10 cellular contexts compared by ENCODE assay signal in genomic region chr6:181049-181654, GRCh38.
DNase-seq lines count a peak whose midpoint lies in the region; ATAC-seq and TF ChIP-seq lines count a peak whose summit lies in the region.
"Had no signal": no experiment of that assay in that cellular context is flagged by ENCODE, and none has a peak within 500 bp of the region (broad histone marks: within the 10 kb centered on the region; RNA-seq: fewer than 3 reads in every experiment).

No MANE protein-coding gene starts in this region.

- H3K9me3 ChIP-seq in right lobe of liver: no peaks in the 10 kb centered on the region

- no peak overlapping the region for H3K4me3 ChIP-seq in right lobe of liver

- 34% methylated on average over 5 of the region's 5 CpGs for WGBS in right lobe of liver (ENCODE audit: insufficient coverage, low coverage, low lambda C conversion rate, missing lambda C conversion rate)

- DNase-seq in germinal center (ENCODE audit: low spot score) (peak; percentile 48), NCI-H1694 treated with DMSO at 0.1 percent for 48 hours (lab: John Stamatoyannopoulos, UW) (no peak), activated gamma-delta T cell (lab: John Stamatoyannopoulos, UW) (no peak), right lobe of liver (no peak)
- DNase-seq: activated CD4-positive, alpha-beta memory T cell treated with anti-CD3 and anti-CD28 coated beads for 36 hours; NCI-H2029 treated with DMSO at 0.1 percent for 48 hours; stimulated activated CD4-positive, alpha-beta T cell treated with anti-CD3 and anti-CD28 coated beads, Interleukin-15, amount 100 ng/mL, for 24 hours had no signal

- no peaks in the 10 kb centered on the region for H3K4me1 ChIP-seq in right lobe of liver

- intact Hi-C loops in right lobe of liver (cut with DNase I): no loop called here

- peak; percentile 45 for ATAC-seq in GM18519 (IDR thresholded peaks at IDR 0.05; ENCODE audit: low FRiP score, unreplicated experiment)
- peak; percentile 69 for ATAC-seq in GM21381 (IDR thresholded peaks at IDR 0.05; ENCODE audit: unreplicated experiment)
- peak; percentile 65 for ATAC-seq in HG03175 (IDR thresholded peaks at IDR 0.05; ENCODE audit: unreplicated experiment)
- ATAC-seq in right lobe of liver: no peak

- no peaks in the 10 kb centered on the region for H3K27me3 ChIP-seq in right lobe of liver

- no peak for TF ChIP-seq CTCF in right lobe of liver (IDR thresholded peaks at IDR 0.05)

- TF ChIP-seq POLR2A in right lobe of liver (IDR thresholded peaks at IDR 0.05): no peak

- no peaks in the 10 kb centered on the region for H3K36me3 ChIP-seq in right lobe of liver

- no peak overlapping the region for H3K27ac ChIP-seq in right lobe of liver

Comparison
In these comparisons a context has a peak if more than half of its experiments do, and no peak if none do; other contexts are left out.
1. ATAC-seq: peak in GM18519 (single experiment), GM21381 (single experiment) and HG03175 (single experiment); none in right lobe of liver (0 of 4).